In genomic region chr6:159067334-159067733, GRCh38 we compare ENCODE assay signal across 1 cellular context.
TF ChIP-seq lines count a peak whose summit lies in the region.

No MANE protein-coding gene starts in this region.

TF ChIP-seq in GM12878, 131 proteins besides CTCF, POLR2A, EP300 and RAD21 (continues in another document):
- TF ChIP-seq RUNX3 (IDR thresholded peaks at IDR 0.05; ENCODE audit: low read length) (peak; percentile 75), CEBPZ (IDR thresholded peaks at IDR 0.05; ENCODE audit: low read depth, low read length) (no peak), TBL1XR1 (IDR thresholded peaks at IDR 0.05; ENCODE audit: low read depth, low read length) (peak; percentile 21; the same call in 1 of the 2 replicates), BCL3 (IDR thresholded peaks at IDR 0.05; ENCODE audit: borderline replicate concordance, insufficient read depth, low read depth, low read length, poor library complexity, severe bottlenecking) (peak; percentile 85), CREB1 (IDR thresholded peaks at IDR 0.05; ENCODE audit: low read depth) (0 out of 2 replicates have a peak, but pooled peaks have one; percentile 66), NFIC (IDR thresholded peaks at IDR 0.05; ENCODE audit: low read depth, low read length) (peak; percentile 92), E2F4 (IDR thresholded peaks at IDR 0.05; ENCODE audit: low read depth, low read length) (no peak), RCOR1 (conservative IDR thresholded peaks at IDR 0.05; ENCODE audit: low read depth, low read length) (no peak), MEF2A (IDR thresholded peaks at IDR 0.05; ENCODE audit: insufficient read depth, low read depth, low read length) (0 out of 2 replicates have a peak, but pooled peaks have one; percentile 12), CBX5 (IDR thresholded peaks at IDR 0.05; ENCODE audit: low read depth) (no peak), FOXM1 (IDR thresholded peaks at IDR 0.05; ENCODE audit: low read depth, low read length) (peak; percentile 84; the same call in 1 of the 2 replicates), MTA3 (IDR thresholded peaks at IDR 0.05; ENCODE audit: borderline replicate concordance, low read length) (0 out of 2 replicates have a peak, but pooled peaks have one; percentile 44), RB1 (IDR thresholded peaks at IDR 0.05; ENCODE audit: borderline replicate concordance) (no peak), BHLHE40 (IDR thresholded peaks at IDR 0.05; ENCODE audit: borderline replicate concordance in 1 of 2, low read depth in 2 of 2, low read length in 1 of 2) (peak in 1 of 2 experiments; percentile 38; a peak in 1 of 4 replicates), IKZF1 (conservative IDR thresholded peaks at IDR 0.05) (peak; percentile 93), MAX (IDR thresholded peaks at IDR 0.05; ENCODE audit: low read depth, low read length) (0 out of 2 replicates have a peak, but pooled peaks have one; percentile 31), GABPA (IDR thresholded peaks at IDR 0.05; ENCODE audit: low read depth) (peak; percentile 41; the same call in 1 of the 2 replicates), ZBTB40 (IDR thresholded peaks at IDR 0.05; ENCODE audit: borderline replicate concordance) (no peak), SIX5 (IDR thresholded peaks at IDR 0.05; ENCODE audit: low read depth, low read length, severe bottlenecking) (no peak), YY1 (IDR thresholded peaks at IDR 0.05; ENCODE audit: low read depth, low read length) (0 out of 2 replicates have a peak, but pooled peaks have one; percentile 17), SRF (IDR thresholded peaks at IDR 0.05; ENCODE audit: low read depth in 2 of 2, low read length in 2 of 2) (peak in 1 of 2 experiments; percentile 66; a peak in 1 of 4 replicates), JUNB (IDR thresholded peaks at IDR 0.05) (peak; percentile 99), ZBED1 (IDR thresholded peaks at IDR 0.05; ENCODE audit: borderline replicate concordance) (peak; percentile 52; the same call in 1 of the 2 replicates), ZNF687 (IDR thresholded peaks at IDR 0.05) (0 out of 2 replicates have a peak, but pooled peaks have one; percentile 43), CBX3 (IDR thresholded peaks at IDR 0.05; ENCODE audit: borderline replicate concordance, low read depth) (no peak), SPI1 (IDR thresholded peaks at IDR 0.05; ENCODE audit: borderline replicate concordance, insufficient read depth, low read depth, low read length) (no peak), CREM (IDR thresholded peaks at IDR 0.05; ENCODE audit: low read depth) (peak; percentile 89), TCF3 (IDR thresholded peaks at IDR 0.05; ENCODE audit: borderline replicate concordance, insufficient read depth, low read depth, low read length) (peak; percentile 67; the same call in 1 of the 2 replicates), ZNF24 (IDR thresholded peaks at IDR 0.05) (peak; percentile 82), LARP7 (IDR thresholded peaks at IDR 0.05) (no peak), POLR2AphosphoS2 (IDR thresholded peaks at IDR 0.05; ENCODE audit: low read depth, low read length) (no peak), RAD51 (IDR thresholded peaks at IDR 0.05) (peak; percentile 90), IRF4 (IDR thresholded peaks at IDR 0.05; ENCODE audit: low read depth, low read length) (peak; percentile 93; the same call in 1 of the 2 replicates), NRF1 (conservative IDR thresholded peaks at IDR 0.05; ENCODE audit: low read depth, low read length) (no peak), POLR2AphosphoS5 (IDR thresholded peaks at IDR 0.05; ENCODE audit: low read length) (no peak), ETV6 (conservative IDR thresholded peaks at IDR 0.05 in 1 of 2, IDR thresholded peaks at IDR 0.05 in 1 of 2; ENCODE audit: borderline replicate concordance in 1 of 2, low read depth in 1 of 2) (peak in 1 of 2 experiments; percentile 81; a peak in 2 of 4 replicates), EED (IDR thresholded peaks at IDR 0.05; ENCODE audit: low read depth) (peak; percentile 100), USF2 (IDR thresholded peaks at IDR 0.05; ENCODE audit: borderline replicate concordance, low read depth, low read length) (peak; percentile 63), BCL11A (IDR thresholded peaks at IDR 0.05; ENCODE audit: low read depth, low read length) (peak; percentile 56; the same call in 1 of the 2 replicates), DPF2 (IDR thresholded peaks at IDR 0.05) (peak; percentile 72), SMARCA5 (IDR thresholded peaks at IDR 0.05) (no peak), ATF2 (IDR thresholded peaks at IDR 0.05; ENCODE audit: low read length) (peak; percentile 41; the same call in 1 of the 2 replicates)
